In the genomic region with DNA sequence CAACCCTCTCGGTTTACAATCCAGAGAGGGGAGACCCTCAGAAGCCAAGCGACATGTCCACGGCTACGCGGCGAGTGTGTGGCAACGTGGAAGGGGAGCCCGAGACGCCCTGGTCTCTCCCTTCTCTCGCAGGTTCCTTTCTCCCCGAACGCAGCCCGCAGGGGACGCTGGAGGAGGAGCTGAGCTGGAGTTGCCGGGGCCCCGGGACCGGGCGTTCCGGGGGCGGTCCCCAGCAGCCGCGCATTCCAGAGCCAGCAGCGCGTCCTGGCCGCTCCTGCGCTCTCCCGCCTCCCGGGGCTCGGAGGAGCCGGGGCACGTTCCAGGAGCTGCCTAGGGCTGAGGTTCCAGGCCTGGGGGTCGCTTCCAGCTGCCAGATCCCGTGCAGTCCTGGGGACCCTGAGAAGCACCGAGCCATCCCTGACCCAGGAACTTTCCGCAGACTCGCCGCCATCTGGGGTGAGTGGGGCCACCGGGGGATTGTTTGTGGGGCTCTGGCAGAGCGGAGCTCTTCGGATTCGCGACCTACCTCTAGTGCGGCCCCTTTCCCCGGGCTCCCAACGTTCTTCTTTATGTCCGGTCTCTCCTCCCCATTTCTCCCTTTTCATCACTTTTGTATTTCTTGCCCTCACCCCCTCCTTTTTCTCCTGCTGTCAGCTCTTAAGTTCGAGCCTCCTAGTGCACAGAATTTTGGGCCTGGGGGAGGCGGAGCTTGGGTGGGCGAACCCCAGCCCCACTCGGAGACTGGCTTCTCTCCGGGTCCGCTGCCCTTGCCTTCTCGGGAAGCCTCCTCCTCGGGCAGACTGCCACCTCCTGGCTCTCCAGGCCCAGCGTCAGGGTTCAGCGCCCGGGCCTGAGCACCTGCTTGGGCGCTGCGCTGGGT, we compare ENCODE assay signal across 1 cellular context.
TF ChIP-seq lines count a peak whose summit lies in the region.

TSS of gene SMIM3 (plus strand) at position 241 of the 880 bp plus-strand sequence. CDS start 16,684 bp downstream, outside the sequence.

TF ChIP-seq in K562, 482 proteins besides CTCF, POLR2A, EP300 and RAD21 (continued from another document and continues in another):
- TF ChIP-seq CREB5 (CRISPR knock-in tag; IDR thresholded peaks at IDR 0.05): no peak
- TF ChIP-seq NBN (IDR thresholded peaks at IDR 0.05; ENCODE audit: low read depth): peak; percentile 32; the same call in 1 of the 2 replicates
- TF ChIP-seq, protein P1, sequence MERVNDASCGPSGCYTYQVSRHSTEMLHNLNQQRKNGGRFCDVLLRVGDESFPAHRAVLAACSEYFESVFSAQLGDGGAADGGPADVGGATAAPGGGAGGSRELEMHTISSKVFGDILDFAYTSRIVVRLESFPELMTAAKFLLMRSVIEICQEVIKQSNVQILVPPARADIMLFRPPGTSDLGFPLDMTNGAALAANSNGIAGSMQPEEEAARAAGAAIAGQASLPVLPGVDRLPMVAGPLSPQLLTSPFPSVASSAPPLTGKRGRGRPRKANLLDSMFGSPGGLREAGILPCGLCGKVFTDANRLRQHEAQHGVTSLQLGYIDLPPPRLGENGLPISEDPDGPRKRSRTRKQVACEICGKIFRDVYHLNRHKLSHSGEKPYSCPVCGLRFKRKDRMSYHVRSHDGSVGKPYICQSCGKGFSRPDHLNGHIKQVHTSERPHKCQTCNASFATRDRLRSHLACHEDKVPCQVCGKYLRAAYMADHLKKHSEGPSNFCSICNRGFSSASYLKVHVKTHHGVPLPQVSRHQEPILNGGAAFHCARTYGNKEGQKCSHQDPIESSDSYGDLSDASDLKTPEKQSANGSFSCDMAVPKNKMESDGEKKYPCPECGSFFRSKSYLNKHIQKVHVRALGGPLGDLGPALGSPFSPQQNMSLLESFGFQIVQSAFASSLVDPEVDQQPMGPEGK (CRISPR knock-in tag; IDR thresholded peaks at IDR 0.05; ENCODE audit: borderline replicate concordance): no peak
- no peak for TF ChIP-seq POLR2AphosphoS2 (IDR thresholded peaks at IDR 0.05; ENCODE audit: low read length)
- TF ChIP-seq FOXJ2 (tag; IDR thresholded peaks at IDR 0.05): no peak
- TF ChIP-seq POLR3G (IDR thresholded peaks at IDR 0.05; ENCODE audit: extremely low read depth, insufficient read length, insufficient replicate concordance): no peak
- TF ChIP-seq NCOR1 (IDR thresholded peaks at IDR 0.05): no peak
- TF ChIP-seq THRAP3 (IDR thresholded peaks at IDR 0.05; ENCODE audit: borderline replicate concordance): no peak
- 0 out of 4 replicates have a peak, but pooled peaks of 1 of the 2 experiments have one; percentile 16 for TF ChIP-seq MLLT1 (IDR thresholded peaks at IDR 0.05)
- TF ChIP-seq ZNF436 (CRISPR knock-in tag; IDR thresholded peaks at IDR 0.05): no peak
- TF ChIP-seq POLR2B (IDR thresholded peaks at IDR 0.05; ENCODE audit: low read depth, partially characterized antibody): peak; percentile 46
- no peak for TF ChIP-seq ZKSCAN3 (CRISPR knock-in tag; IDR thresholded peaks at IDR 0.05)
- TF ChIP-seq, protein P2, sequence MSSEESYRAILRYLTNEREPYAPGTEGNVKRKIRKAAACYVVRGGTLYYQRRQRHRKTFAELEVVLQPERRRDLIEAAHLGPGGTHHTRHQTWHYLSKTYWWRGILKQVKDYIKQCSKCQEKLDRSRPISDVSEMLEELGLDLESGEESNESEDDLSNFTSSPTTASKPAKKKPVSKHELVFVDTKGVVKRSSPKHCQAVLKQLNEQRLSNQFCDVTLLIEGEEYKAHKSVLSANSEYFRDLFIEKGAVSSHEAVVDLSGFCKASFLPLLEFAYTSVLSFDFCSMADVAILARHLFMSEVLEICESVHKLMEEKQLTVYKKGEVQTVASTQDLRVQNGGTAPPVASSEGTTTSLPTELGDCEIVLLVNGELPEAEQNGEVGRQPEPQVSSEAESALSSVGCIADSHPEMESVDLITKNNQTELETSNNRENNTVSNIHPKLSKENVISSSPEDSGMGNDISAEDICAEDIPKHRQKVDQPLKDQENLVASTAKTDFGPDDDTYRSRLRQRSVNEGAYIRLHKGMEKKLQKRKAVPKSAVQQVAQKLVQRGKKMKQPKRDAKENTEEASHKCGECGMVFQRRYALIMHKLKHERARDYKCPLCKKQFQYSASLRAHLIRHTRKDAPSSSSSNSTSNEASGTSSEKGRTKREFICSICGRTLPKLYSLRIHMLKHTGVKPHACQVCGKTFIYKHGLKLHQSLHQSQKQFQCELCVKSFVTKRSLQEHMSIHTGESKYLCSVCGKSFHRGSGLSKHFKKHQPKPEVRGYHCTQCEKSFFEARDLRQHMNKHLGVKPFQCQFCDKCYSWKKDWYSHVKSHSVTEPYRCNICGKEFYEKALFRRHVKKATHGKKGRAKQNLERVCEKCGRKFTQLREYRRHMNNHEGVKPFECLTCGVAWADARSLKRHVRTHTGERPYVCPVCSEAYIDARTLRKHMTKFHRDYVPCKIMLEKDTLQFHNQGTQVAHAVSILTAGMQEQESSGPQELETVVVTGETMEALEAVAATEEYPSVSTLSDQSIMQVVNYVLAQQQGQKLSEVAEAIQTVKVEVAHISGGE (CRISPR knock-in tag; IDR thresholded peaks at IDR 0.05): peak in 1 of 3 experiments; percentile 18; a peak in 2 of 6 replicates
- peak in 1 of 2 experiments; percentile 48; a peak in 1 of 4 replicates for TF ChIP-seq SIN3A (IDR thresholded peaks at IDR 0.05; ENCODE audit: borderline replicate concordance in 2 of 2, control insufficient read depth in 1 of 2, low read depth in 2 of 2, low read length in 2 of 2)
- peak; percentile 44; the same call in 1 of the 2 replicates for TF ChIP-seq TOE1 (IDR thresholded peaks at IDR 0.05; ENCODE audit: borderline replicate concordance)
- TF ChIP-seq TOE1 (CRISPR knock-in tag; IDR thresholded peaks at IDR 0.05; ENCODE audit: borderline replicate concordance, low read depth): no peak
- TF ChIP-seq L3MBTL2 (IDR thresholded peaks at IDR 0.05): peak; percentile 69; the same call in 1 of the 2 replicates
- TF ChIP-seq RUNX1 (IDR thresholded peaks at IDR 0.05; ENCODE audit: low read depth): no peak
- no peak for TF ChIP-seq ADNP (tag; IDR thresholded peaks at IDR 0.05)
- TF ChIP-seq YY1 (IDR thresholded peaks at IDR 0.05; ENCODE audit: borderline replicate concordance in 1 of 3, control insufficient read depth in 1 of 3, extremely low read depth in 1 of 3, insufficient read depth in 3 of 3, insufficient read length in 1 of 3, insufficient replicate concordance in 2 of 3, low read depth in 1 of 3, low read length in 2 of 3): peak in 1 of 3 experiments; percentile 31
- no peak for TF ChIP-seq ZNF695 (CRISPR knock-in tag; IDR thresholded peaks at IDR 0.05)
- peak; percentile 27; the same call in 1 of the 2 replicates for TF ChIP-seq CBFA2T3 (IDR thresholded peaks at IDR 0.05)
- no peak for TF ChIP-seq ZBTB34 (CRISPR knock-in tag; IDR thresholded peaks at IDR 0.05)
- TF ChIP-seq HMBOX1 (IDR thresholded peaks at IDR 0.05): no peak
- no peak for TF ChIP-seq USF1 (CRISPR knock-in tag; IDR thresholded peaks at IDR 0.05)
- TF ChIP-seq GABPA (tag; conservative IDR thresholded peaks at IDR 0.05; ENCODE audit: low read depth): 0 out of 2 replicates have a peak, but pooled peaks have one; percentile 16
- no peak for TF ChIP-seq PCBP2 (IDR thresholded peaks at IDR 0.05; ENCODE audit: low read depth, low read length, poor library complexity, severe bottlenecking)
- TF ChIP-seq SOX6 (IDR thresholded peaks at IDR 0.05): no peak
- no peak for TF ChIP-seq TCF3 (CRISPR knock-in tag; IDR thresholded peaks at IDR 0.05)
- no peak for TF ChIP-seq PHTF2 (CRISPR knock-in tag; IDR thresholded peaks at IDR 0.05)
- TF ChIP-seq, protein P3, sequence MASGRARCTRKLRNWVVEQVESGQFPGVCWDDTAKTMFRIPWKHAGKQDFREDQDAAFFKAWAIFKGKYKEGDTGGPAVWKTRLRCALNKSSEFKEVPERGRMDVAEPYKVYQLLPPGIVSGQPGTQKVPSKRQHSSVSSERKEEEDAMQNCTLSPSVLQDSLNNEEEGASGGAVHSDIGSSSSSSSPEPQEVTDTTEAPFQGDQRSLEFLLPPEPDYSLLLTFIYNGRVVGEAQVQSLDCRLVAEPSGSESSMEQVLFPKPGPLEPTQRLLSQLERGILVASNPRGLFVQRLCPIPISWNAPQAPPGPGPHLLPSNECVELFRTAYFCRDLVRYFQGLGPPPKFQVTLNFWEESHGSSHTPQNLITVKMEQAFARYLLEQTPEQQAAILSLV (tag; IDR thresholded peaks at IDR 0.05): no peak
- no peak for TF ChIP-seq FUS (optimal IDR thresholded peaks at IDR 0.05; ENCODE audit: low read depth, low read length)
- peak; percentile 73; the same call in 1 of the 2 replicates for TF ChIP-seq PHF8 (IDR thresholded peaks at IDR 0.05; ENCODE audit: borderline replicate concordance, low read length)
- TF ChIP-seq C11orf30 (IDR thresholded peaks at IDR 0.05; ENCODE audit: low read depth): no peak
- TF ChIP-seq ZNF174 (CRISPR knock-in tag; IDR thresholded peaks at IDR 0.05): no peak
- TF ChIP-seq TAF15 (IDR thresholded peaks at IDR 0.05; ENCODE audit: low read depth, low read length): no peak
- TF ChIP-seq ZFP30 (CRISPR knock-in tag; IDR thresholded peaks at IDR 0.05; ENCODE audit: borderline replicate concordance): no peak
- TF ChIP-seq ZNF133 (CRISPR knock-in tag; IDR thresholded peaks at IDR 0.05): no peak
- no peak for TF ChIP-seq NFE2L1 (tag; IDR thresholded peaks at IDR 0.05; ENCODE audit: borderline replicate concordance, low read depth)
- no peak for TF ChIP-seq CEBPZ (IDR thresholded peaks at IDR 0.05; ENCODE audit: borderline replicate concordance, low read depth, low read length)
- no peak for TF ChIP-seq GTF2A2 (tag; IDR thresholded peaks at IDR 0.05)
